2 cellular contexts compared by ENCODE assay signal in genomic region chr6:127297502-127298070, GRCh38.
TF ChIP-seq lines count a peak whose summit lies in the region.

No MANE protein-coding gene starts in this region.

TF ChIP-seq in HepG2, 621 proteins besides CTCF, POLR2A, EP300 and RAD21 (continued from another document and continues in another):
- TF ChIP-seq, protein P1, sequence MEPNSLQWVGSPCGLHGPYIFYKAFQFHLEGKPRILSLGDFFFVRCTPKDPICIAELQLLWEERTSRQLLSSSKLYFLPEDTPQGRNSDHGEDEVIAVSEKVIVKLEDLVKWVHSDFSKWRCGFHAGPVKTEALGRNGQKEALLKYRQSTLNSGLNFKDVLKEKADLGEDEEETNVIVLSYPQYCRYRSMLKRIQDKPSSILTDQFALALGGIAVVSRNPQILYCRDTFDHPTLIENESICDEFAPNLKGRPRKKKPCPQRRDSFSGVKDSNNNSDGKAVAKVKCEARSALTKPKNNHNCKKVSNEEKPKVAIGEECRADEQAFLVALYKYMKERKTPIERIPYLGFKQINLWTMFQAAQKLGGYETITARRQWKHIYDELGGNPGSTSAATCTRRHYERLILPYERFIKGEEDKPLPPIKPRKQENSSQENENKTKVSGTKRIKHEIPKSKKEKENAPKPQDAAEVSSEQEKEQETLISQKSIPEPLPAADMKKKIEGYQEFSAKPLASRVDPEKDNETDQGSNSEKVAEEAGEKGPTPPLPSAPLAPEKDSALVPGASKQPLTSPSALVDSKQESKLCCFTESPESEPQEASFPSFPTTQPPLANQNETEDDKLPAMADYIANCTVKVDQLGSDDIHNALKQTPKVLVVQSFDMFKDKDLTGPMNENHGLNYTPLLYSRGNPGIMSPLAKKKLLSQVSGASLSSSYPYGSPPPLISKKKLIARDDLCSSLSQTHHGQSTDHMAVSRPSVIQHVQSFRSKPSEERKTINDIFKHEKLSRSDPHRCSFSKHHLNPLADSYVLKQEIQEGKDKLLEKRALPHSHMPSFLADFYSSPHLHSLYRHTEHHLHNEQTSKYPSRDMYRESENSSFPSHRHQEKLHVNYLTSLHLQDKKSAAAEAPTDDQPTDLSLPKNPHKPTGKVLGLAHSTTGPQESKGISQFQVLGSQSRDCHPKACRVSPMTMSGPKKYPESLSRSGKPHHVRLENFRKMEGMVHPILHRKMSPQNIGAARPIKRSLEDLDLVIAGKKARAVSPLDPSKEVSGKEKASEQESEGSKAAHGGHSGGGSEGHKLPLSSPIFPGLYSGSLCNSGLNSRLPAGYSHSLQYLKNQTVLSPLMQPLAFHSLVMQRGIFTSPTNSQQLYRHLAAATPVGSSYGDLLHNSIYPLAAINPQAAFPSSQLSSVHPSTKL (CRISPR knock-in tag; IDR thresholded peaks at IDR 0.05): peak; percentile 72
- TF ChIP-seq, protein P2, sequence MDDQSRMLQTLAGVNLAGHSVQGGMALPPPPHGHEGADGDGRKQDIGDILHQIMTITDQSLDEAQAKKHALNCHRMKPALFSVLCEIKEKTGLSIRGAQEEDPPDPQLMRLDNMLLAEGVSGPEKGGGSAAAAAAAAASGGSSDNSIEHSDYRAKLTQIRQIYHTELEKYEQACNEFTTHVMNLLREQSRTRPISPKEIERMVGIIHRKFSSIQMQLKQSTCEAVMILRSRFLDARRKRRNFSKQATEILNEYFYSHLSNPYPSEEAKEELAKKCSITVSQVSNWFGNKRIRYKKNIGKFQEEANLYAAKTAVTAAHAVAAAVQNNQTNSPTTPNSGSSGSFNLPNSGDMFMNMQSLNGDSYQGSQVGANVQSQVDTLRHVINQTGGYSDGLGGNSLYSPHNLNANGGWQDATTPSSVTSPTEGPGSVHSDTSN (CRISPR knock-in tag; IDR thresholded peaks at IDR 0.05; ENCODE audit: borderline replicate concordance): no peak
- TF ChIP-seq HNF4G (IDR thresholded peaks at IDR 0.05; ENCODE audit: borderline replicate concordance, low read depth, low read length) (peak; percentile 53; the same call in 1 of the 2 replicates), HNF4G (CRISPR knock-in tag; IDR thresholded peaks at IDR 0.05; ENCODE audit: borderline replicate concordance, low read depth) (no peak), KAT8 (CRISPR knock-in tag; IDR thresholded peaks at IDR 0.05) (peak; percentile 25; the same call in 1 of the 2 replicates), ZNF503 (CRISPR knock-in tag; IDR thresholded peaks at IDR 0.05) (peak; percentile 51; the same call in 1 of the 2 replicates), THRA (CRISPR knock-in tag; IDR thresholded peaks at IDR 0.05; ENCODE audit: borderline replicate concordance) (peak; percentile 42; the same call in 1 of the 2 replicates), ZNF331 (CRISPR knock-in tag; IDR thresholded peaks at IDR 0.05) (peak; percentile 39; the same call in 1 of the 2 replicates), CBX2 (IDR thresholded peaks at IDR 0.05; ENCODE audit: low read depth, low read length) (no peak), CBX2 (CRISPR knock-in tag; IDR thresholded peaks at IDR 0.05; ENCODE audit: low read depth) (no peak), ARID2 (CRISPR knock-in tag; IDR thresholded peaks at IDR 0.05; ENCODE audit: borderline replicate concordance) (peak; percentile 77), TSC22D2 (CRISPR knock-in tag; IDR thresholded peaks at IDR 0.05; ENCODE audit: borderline replicate concordance) (no peak; the same call in 1 of the 2 replicates), ZNF644 (CRISPR knock-in tag; IDR thresholded peaks at IDR 0.05; ENCODE audit: low read depth) (peak; percentile 54; the same call in 1 of the 2 replicates), ELF4 (CRISPR knock-in tag; IDR thresholded peaks at IDR 0.05; ENCODE audit: borderline replicate concordance) (no peak), POGZ (CRISPR knock-in tag; IDR thresholded peaks at IDR 0.05) (peak; percentile 49; the same call in 1 of the 2 replicates), SP5 (CRISPR knock-in tag; IDR thresholded peaks at IDR 0.05; ENCODE audit: borderline replicate concordance, low read depth) (peak; percentile 76; the same call in 1 of the 2 replicates), TGIF2 (CRISPR knock-in tag; IDR thresholded peaks at IDR 0.05) (0 out of 2 replicates have a peak, but pooled peaks have one; percentile 35), ZMYM4 (CRISPR knock-in tag; IDR thresholded peaks at IDR 0.05) (peak; percentile 52), NFIC (IDR thresholded peaks at IDR 0.05; ENCODE audit: low read length) (peak; percentile 68; the same call in 1 of the 2 replicates), FOXA1 (IDR thresholded peaks at IDR 0.05) (no peak), FOXA1 (CRISPR knock-in tag; IDR thresholded peaks at IDR 0.05) (peak; percentile 75)

TF ChIP-seq in WTC11, 78 proteins besides CTCF, POLR2A, EP300 and RAD21 (continued from another document):
- TF ChIP-seq AR (CRISPR knock-in tag; IDR thresholded peaks at IDR 0.05): no peak
